In genomic region chr10:114308470-114309110, GRCh38 we compare ENCODE assay signal across 15 cellular contexts.
A peak's percentile ranks its signal among the peaks of the same experiment; 100 is the strongest.
DNase-seq lines count a peak whose midpoint lies in the region; ATAC-seq and TF ChIP-seq lines count a peak whose summit lies in the region.
"Had no signal": no experiment of that assay in that cellular context is flagged by ENCODE, and none has a peak within 500 bp of the region (broad histone marks: within the 10 kb centered on the region; RNA-seq: fewer than 3 reads in every experiment).

No MANE protein-coding gene starts in this region.

- H3K27ac Mint-ChIP-seq in activated T-helper 1 cell treated with anti-CD3 and anti-CD28 coated beads, Interleukin-12 subunit alpha, Interleukin-12 subunit beta, Interleukin-2, Interleukin-4 antibody, amounts not matched to agents 30 ng/mL and 10 ng/mL and 1 ng/mL, durations not matched to agents 14 hours and 24 hours and 36 hours: no peak overlapping the region
- H3K27ac Mint-ChIP-seq: activated CD4-positive, alpha-beta memory T cell treated with anti-CD3 and anti-CD28 coated beads for 36 hours had no signal

- peak; percentile 41 for ATAC-seq in HG03442 (IDR thresholded peaks at IDR 0.05; ENCODE audit: unreplicated experiment)
- ATAC-seq: lower lobe of right lung; naive thymus-derived CD8-positive, alpha-beta T cell had no signal

- H3K4me1 Mint-ChIP-seq in activated T-helper 1 cell treated with anti-CD3 and anti-CD28 coated beads, Interleukin-12 subunit alpha, Interleukin-12 subunit beta, Interleukin-2, Interleukin-4 antibody, amounts not matched to agents 30 ng/mL and 10 ng/mL and 1 ng/mL, durations not matched to agents 14 hours and 24 hours and 36 hours (ENCODE audit: low read depth): peaks cover 22% of the 10 kb centered on the region

- intact Hi-C loops in activated T-helper 1 cell treated with anti-CD3 and anti-CD28 coated beads, Interleukin-12 subunit alpha, Interleukin-12 subunit beta, Interleukin-2, Interleukin-4 antibody, amounts not matched to agents 30 ng/mL and 10 ng/mL and 1 ng/mL, durations not matched to agents 14 hours and 24 hours and 36 hours (cut with micrococcal nuclease): loop anchor here (10.0 kb wide), 1 partner anchor 626 kb away; the partner anchor contains the start of gene TRUB1

- no peak overlapping the region for H3K4me3 ChIP-seq in coronary artery
- H3K4me3 ChIP-seq: lower lobe of right lung had no signal

- H3K27ac ChIP-seq in coronary artery: peak overlapping the region in 1 of 2 donors; percentile 56
- H3K27ac ChIP-seq: lower lobe of right lung, RWPE1 had no signal

- H3K36me3 Mint-ChIP-seq in activated T-helper 1 cell treated with anti-CD3 and anti-CD28 coated beads, Interleukin-12 subunit alpha, Interleukin-12 subunit beta, Interleukin-2, Interleukin-4 antibody, amounts not matched to agents 30 ng/mL and 10 ng/mL and 1 ng/mL, durations not matched to agents 14 hours and 24 hours and 36 hours (ENCODE audit: low read depth): no peaks in the 10 kb centered on the region
- H3K36me3 Mint-ChIP-seq: activated CD4-positive, alpha-beta memory T cell treated with anti-CD3 and anti-CD28 coated beads for 36 hours; naive thymus-derived CD8-positive, alpha-beta T cell had no signal

- peaks cover 7% of the 10 kb centered on the region for H3K27me3 Mint-ChIP-seq in activated T-helper 1 cell treated with anti-CD3 and anti-CD28 coated beads, Interleukin-12 subunit alpha, Interleukin-12 subunit beta, Interleukin-2, Interleukin-4 antibody, amounts not matched to agents 30 ng/mL and 10 ng/mL and 1 ng/mL, durations not matched to agents 14 hours and 24 hours and 36 hours (ENCODE audit: insufficient read depth)
- H3K27me3 Mint-ChIP-seq: activated CD4-positive, alpha-beta memory T cell treated with anti-CD3 and anti-CD28 coated beads for 36 hours; naive thymus-derived CD8-positive, alpha-beta T cell had no signal

- H3K9me3 Mint-ChIP-seq in activated T-helper 1 cell treated with anti-CD3 and anti-CD28 coated beads, Interleukin-12 subunit alpha, Interleukin-12 subunit beta, Interleukin-2, Interleukin-4 antibody, amounts not matched to agents 30 ng/mL and 10 ng/mL and 1 ng/mL, durations not matched to agents 14 hours and 24 hours and 36 hours: no peaks in the 10 kb centered on the region
- H3K9me3 Mint-ChIP-seq: activated CD4-positive, alpha-beta memory T cell treated with anti-CD3 and anti-CD28 coated beads for 36 hours; naive thymus-derived CD8-positive, alpha-beta T cell had no signal

- no peak for TF ChIP-seq CTCF in GM10266 (IDR thresholded peaks at IDR 0.05; ENCODE audit: control insufficient read depth, insufficient read depth, low read depth, missing control alignments)
- TF ChIP-seq CTCF in coronary artery (IDR thresholded peaks at IDR 0.05): no peak

- DNase-seq in GM10266 (ENCODE audit: extremely low spot score) (peak; percentile 42), coronary artery (ENCODE audit: low spot score) (peak; percentile 69), renal cortical epithelial cell (ENCODE audit: low read depth) (peak; percentile 47), hippocampal formation (lab: John Stamatoyannopoulos, UW) (no peak), NCI-H82 treated with DMSO at 0.1 percent for 48 hours (lab: John Stamatoyannopoulos, UW; ENCODE audit: unreplicated experiment) (no peak)
- DNase-seq in activated T-helper 1 cell treated with anti-CD3 and anti-CD28 coated beads, Interleukin-12 subunit alpha, Interleukin-12 subunit beta, Interleukin-2, Interleukin-4 antibody, amounts not matched to agents 30 ng/mL and 10 ng/mL and 1 ng/mL, durations not matched to agents 14 hours and 24 hours and 36 hours (ENCODE audit: low spot score): no peak
- DNase-seq in activated naive CD4-positive, alpha-beta T cell (lab: John Stamatoyannopoulos, UW): no peak
- DNase-seq: activated CD4-positive, alpha-beta memory T cell treated with anti-CD3 and anti-CD28 coated beads for 36 hours; lower lobe of right lung; naive thymus-derived CD8-positive, alpha-beta T cell; NCI-H2107; NK-92 treated with Interleukin-12 subunit alpha and Interleukin-12 subunit beta, amount 100 ng/mL, for 24 hours; SW 1271 had no signal

- H3K4me3 Mint-ChIP-seq in activated T-helper 1 cell treated with anti-CD3 and anti-CD28 coated beads, Interleukin-12 subunit alpha, Interleukin-12 subunit beta, Interleukin-2, Interleukin-4 antibody, amounts not matched to agents 30 ng/mL and 10 ng/mL and 1 ng/mL, durations not matched to agents 14 hours and 24 hours and 36 hours: no peak overlapping the region
- H3K4me3 Mint-ChIP-seq: activated CD4-positive, alpha-beta memory T cell treated with anti-CD3 and anti-CD28 coated beads for 36 hours had no signal

Comparison
In these comparisons a context has a peak if more than half of its experiments do, and no peak if none do; other contexts are left out.
1. DNase-seq: peak in GM10266 (single experiment), coronary artery (single experiment) and renal cortical epithelial cell (single experiment); none in hippocampal formation (0 of 2), NCI-H82 treated with DMSO at 0.1 percent for 48 hours (single experiment), activated T-helper 1 cell treated with anti-CD3 and anti-CD28 coated beads, Interleukin-12 subunit alpha, Interleukin-12 subunit beta, Interleukin-2, Interleukin-4 antibody, amounts not matched to agents 30 ng/mL and 10 ng/mL and 1 ng/mL, durations not matched to agents 14 hours and 24 hours and 36 hours (single experiment) and activated naive CD4-positive, alpha-beta T cell (0 of 4).